1 cellular context compared by ENCODE assay signal in the genomic region with DNA sequence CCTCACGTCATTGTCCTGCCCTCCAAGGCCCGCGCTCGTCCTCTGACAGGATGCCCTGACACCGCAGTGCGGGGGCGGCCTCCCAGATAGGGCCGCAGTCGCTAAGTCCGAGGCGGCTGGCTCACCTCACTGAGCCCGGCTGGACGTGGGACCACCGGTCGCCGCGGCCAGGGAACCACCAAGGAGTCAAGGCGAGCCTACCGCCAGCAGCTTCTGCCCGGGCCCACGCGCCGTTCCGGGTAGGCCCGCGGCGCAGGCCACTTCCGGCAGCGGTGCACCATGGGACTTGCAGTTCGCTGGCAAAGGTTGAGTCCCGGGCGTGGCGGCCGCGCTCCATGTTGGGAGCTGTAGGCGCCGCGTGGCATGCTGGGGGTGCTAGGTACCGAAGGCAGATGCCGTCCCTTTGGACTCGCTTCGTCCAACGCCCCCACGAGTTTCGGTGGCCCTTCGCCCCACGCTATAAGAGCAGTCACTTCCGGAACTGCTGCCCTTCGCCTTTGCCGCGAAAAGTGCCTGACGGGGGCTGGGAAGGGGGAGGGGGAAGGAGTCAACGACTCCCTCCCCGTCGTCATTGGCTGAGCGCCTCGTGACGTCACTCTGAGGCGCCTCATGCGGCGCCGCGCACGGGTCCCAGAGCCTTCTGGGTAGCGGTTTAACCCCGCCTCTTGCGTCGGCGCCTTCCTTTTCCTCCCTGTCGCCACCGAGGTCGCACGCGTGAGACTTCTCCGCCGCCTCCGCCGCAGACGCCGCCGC.
TF ChIP-seq lines count a peak whose summit lies in the region.

A gene (plus strand): TSS at position 681 of the 753 bp plus-strand sequence. CDS start 268 bp downstream, outside the sequence.

TF ChIP-seq in K562, 482 proteins besides CTCF, POLR2A, EP300 and RAD21 (continued from another document and continues in another):
- TF ChIP-seq ZNF224 (CRISPR knock-in tag; IDR thresholded peaks at IDR 0.05) (0 out of 2 replicates have a peak, but pooled peaks have one; percentile 4), ZNF347 (CRISPR knock-in tag; IDR thresholded peaks at IDR 0.05; ENCODE audit: low read depth) (no peak), PML (IDR thresholded peaks at IDR 0.05; ENCODE audit: low read length) (no peak), ZNF79 (CRISPR knock-in tag; IDR thresholded peaks at IDR 0.05; ENCODE audit: low read depth) (no peak), BMI1 (IDR thresholded peaks at IDR 0.05; ENCODE audit: low read length) (no peak), COPS2 (conservative IDR thresholded peaks at IDR 0.05) (no peak), RNF2 (IDR thresholded peaks at IDR 0.05) (no peak), JUND (IDR thresholded peaks at IDR 0.05; ENCODE audit: borderline replicate concordance, low read depth, low read length) (peak; percentile 76), JUND (tag; IDR thresholded peaks at IDR 0.05; ENCODE audit: borderline replicate concordance, low read depth, low read length) (no peak; the same call in 1 of the 3 replicates), ZFP30 (CRISPR knock-in tag; IDR thresholded peaks at IDR 0.05; ENCODE audit: borderline replicate concordance) (no peak), MIER1 (IDR thresholded peaks at IDR 0.05; ENCODE audit: low read depth) (no peak), CBX1 (IDR thresholded peaks at IDR 0.05; ENCODE audit: low read depth) (peak; percentile 16; the same call in 1 of the 2 replicates), HDAC3 (IDR thresholded peaks at IDR 0.05; ENCODE audit: borderline replicate concordance, partially characterized antibody) (no peak), NELFE (IDR thresholded peaks at IDR 0.05; ENCODE audit: insufficient read depth, insufficient read length) (no peak), ZNF408 (CRISPR knock-in tag; IDR thresholded peaks at IDR 0.05; ENCODE audit: low read depth) (no peak)
- TF ChIP-seq, protein P1, sequence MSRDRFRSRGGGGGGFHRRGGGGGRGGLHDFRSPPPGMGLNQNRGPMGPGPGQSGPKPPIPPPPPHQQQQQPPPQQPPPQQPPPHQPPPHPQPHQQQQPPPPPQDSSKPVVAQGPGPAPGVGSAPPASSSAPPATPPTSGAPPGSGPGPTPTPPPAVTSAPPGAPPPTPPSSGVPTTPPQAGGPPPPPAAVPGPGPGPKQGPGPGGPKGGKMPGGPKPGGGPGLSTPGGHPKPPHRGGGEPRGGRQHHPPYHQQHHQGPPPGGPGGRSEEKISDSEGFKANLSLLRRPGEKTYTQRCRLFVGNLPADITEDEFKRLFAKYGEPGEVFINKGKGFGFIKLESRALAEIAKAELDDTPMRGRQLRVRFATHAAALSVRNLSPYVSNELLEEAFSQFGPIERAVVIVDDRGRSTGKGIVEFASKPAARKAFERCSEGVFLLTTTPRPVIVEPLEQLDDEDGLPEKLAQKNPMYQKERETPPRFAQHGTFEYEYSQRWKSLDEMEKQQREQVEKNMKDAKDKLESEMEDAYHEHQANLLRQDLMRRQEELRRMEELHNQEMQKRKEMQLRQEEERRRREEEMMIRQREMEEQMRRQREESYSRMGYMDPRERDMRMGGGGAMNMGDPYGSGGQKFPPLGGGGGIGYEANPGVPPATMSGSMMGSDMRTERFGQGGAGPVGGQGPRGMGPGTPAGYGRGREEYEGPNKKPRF (IDR thresholded peaks at IDR 0.05; ENCODE audit: low read depth, low read length): no peak
- TF ChIP-seq, protein P2, sequence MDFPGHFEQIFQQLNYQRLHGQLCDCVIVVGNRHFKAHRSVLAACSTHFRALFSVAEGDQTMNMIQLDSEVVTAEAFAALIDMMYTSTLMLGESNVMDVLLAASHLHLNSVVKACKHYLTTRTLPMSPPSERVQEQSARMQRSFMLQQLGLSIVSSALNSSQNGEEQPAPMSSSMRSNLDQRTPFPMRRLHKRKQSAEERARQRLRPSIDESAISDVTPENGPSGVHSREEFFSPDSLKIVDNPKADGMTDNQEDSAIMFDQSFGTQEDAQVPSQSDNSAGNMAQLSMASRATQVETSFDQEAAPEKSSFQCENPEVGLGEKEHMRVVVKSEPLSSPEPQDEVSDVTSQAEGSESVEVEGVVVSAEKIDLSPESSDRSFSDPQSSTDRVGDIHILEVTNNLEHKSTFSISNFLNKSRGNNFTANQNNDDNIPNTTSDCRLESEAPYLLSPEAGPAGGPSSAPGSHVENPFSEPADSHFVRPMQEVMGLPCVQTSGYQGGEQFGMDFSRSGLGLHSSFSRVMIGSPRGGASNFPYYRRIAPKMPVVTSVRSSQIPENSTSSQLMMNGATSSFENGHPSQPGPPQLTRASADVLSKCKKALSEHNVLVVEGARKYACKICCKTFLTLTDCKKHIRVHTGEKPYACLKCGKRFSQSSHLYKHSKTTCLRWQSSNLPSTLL (IDR thresholded peaks at IDR 0.05): no peak
- TF ChIP-seq, protein P3, sequence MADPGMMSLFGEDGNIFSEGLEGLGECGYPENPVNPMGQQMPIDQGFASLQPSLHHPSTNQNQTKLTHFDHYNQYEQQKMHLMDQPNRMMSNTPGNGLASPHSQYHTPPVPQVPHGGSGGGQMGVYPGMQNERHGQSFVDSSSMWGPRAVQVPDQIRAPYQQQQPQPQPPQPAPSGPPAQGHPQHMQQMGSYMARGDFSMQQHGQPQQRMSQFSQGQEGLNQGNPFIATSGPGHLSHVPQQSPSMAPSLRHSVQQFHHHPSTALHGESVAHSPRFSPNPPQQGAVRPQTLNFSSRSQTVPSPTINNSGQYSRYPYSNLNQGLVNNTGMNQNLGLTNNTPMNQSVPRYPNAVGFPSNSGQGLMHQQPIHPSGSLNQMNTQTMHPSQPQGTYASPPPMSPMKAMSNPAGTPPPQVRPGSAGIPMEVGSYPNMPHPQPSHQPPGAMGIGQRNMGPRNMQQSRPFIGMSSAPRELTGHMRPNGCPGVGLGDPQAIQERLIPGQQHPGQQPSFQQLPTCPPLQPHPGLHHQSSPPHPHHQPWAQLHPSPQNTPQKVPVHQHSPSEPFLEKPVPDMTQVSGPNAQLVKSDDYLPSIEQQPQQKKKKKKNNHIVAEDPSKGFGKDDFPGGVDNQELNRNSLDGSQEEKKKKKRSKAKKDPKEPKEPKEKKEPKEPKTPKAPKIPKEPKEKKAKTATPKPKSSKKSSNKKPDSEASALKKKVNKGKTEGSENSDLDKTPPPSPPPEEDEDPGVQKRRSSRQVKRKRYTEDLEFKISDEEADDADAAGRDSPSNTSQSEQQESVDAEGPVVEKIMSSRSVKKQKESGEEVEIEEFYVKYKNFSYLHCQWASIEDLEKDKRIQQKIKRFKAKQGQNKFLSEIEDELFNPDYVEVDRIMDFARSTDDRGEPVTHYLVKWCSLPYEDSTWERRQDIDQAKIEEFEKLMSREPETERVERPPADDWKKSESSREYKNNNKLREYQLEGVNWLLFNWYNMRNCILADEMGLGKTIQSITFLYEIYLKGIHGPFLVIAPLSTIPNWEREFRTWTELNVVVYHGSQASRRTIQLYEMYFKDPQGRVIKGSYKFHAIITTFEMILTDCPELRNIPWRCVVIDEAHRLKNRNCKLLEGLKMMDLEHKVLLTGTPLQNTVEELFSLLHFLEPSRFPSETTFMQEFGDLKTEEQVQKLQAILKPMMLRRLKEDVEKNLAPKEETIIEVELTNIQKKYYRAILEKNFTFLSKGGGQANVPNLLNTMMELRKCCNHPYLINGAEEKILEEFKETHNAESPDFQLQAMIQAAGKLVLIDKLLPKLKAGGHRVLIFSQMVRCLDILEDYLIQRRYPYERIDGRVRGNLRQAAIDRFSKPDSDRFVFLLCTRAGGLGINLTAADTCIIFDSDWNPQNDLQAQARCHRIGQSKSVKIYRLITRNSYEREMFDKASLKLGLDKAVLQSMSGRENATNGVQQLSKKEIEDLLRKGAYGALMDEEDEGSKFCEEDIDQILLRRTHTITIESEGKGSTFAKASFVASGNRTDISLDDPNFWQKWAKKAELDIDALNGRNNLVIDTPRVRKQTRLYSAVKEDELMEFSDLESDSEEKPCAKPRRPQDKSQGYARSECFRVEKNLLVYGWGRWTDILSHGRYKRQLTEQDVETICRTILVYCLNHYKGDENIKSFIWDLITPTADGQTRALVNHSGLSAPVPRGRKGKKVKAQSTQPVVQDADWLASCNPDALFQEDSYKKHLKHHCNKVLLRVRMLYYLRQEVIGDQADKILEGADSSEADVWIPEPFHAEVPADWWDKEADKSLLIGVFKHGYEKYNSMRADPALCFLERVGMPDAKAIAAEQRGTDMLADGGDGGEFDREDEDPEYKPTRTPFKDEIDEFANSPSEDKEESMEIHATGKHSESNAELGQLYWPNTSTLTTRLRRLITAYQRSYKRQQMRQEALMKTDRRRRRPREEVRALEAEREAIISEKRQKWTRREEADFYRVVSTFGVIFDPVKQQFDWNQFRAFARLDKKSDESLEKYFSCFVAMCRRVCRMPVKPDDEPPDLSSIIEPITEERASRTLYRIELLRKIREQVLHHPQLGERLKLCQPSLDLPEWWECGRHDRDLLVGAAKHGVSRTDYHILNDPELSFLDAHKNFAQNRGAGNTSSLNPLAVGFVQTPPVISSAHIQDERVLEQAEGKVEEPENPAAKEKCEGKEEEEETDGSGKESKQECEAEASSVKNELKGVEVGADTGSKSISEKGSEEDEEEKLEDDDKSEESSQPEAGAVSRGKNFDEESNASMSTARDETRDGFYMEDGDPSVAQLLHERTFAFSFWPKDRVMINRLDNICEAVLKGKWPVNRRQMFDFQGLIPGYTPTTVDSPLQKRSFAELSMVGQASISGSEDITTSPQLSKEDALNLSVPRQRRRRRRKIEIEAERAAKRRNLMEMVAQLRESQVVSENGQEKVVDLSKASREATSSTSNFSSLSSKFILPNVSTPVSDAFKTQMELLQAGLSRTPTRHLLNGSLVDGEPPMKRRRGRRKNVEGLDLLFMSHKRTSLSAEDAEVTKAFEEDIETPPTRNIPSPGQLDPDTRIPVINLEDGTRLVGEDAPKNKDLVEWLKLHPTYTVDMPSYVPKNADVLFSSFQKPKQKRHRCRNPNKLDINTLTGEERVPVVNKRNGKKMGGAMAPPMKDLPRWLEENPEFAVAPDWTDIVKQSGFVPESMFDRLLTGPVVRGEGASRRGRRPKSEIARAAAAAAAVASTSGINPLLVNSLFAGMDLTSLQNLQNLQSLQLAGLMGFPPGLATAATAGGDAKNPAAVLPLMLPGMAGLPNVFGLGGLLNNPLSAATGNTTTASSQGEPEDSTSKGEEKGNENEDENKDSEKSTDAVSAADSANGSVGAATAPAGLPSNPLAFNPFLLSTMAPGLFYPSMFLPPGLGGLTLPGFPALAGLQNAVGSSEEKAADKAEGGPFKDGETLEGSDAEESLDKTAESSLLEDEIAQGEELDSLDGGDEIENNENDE (IDR thresholded peaks at IDR 0.05; ENCODE audit: low read depth, low read length): no peak
- TF ChIP-seq, protein P4, sequence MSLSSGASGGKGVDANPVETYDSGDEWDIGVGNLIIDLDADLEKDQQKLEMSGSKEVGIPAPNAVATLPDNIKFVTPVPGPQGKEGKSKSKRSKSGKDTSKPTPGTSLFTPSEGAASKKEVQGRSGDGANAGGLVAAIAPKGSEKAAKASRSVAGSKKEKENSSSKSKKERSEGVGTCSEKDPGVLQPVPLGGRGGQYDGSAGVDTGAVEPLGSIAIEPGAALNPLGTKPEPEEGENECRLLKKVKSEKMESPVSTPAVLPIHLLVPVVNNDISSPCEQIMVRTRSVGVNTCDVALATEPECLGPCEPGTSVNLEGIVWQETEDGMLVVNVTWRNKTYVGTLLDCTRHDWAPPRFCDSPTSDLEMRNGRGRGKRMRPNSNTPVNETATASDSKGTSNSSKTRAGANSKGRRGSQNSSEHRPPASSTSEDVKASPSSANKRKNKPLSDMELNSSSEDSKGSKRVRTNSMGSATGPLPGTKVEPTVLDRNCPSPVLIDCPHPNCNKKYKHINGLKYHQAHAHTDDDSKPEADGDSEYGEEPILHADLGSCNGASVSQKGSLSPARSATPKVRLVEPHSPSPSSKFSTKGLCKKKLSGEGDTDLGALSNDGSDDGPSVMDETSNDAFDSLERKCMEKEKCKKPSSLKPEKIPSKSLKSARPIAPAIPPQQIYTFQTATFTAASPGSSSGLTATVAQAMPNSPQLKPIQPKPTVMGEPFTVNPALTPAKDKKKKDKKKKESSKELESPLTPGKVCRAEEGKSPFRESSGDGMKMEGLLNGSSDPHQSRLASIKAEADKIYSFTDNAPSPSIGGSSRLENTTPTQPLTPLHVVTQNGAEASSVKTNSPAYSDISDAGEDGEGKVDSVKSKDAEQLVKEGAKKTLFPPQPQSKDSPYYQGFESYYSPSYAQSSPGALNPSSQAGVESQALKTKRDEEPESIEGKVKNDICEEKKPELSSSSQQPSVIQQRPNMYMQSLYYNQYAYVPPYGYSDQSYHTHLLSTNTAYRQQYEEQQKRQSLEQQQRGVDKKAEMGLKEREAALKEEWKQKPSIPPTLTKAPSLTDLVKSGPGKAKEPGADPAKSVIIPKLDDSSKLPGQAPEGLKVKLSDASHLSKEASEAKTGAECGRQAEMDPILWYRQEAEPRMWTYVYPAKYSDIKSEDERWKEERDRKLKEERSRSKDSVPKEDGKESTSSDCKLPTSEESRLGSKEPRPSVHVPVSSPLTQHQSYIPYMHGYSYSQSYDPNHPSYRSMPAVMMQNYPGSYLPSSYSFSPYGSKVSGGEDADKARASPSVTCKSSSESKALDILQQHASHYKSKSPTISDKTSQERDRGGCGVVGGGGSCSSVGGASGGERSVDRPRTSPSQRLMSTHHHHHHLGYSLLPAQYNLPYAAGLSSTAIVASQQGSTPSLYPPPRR (CRISPR knock-in tag; IDR thresholded peaks at IDR 0.05; ENCODE audit: borderline replicate concordance): no peak; the same call in 1 of the 2 replicates
- TF ChIP-seq, protein P5, sequence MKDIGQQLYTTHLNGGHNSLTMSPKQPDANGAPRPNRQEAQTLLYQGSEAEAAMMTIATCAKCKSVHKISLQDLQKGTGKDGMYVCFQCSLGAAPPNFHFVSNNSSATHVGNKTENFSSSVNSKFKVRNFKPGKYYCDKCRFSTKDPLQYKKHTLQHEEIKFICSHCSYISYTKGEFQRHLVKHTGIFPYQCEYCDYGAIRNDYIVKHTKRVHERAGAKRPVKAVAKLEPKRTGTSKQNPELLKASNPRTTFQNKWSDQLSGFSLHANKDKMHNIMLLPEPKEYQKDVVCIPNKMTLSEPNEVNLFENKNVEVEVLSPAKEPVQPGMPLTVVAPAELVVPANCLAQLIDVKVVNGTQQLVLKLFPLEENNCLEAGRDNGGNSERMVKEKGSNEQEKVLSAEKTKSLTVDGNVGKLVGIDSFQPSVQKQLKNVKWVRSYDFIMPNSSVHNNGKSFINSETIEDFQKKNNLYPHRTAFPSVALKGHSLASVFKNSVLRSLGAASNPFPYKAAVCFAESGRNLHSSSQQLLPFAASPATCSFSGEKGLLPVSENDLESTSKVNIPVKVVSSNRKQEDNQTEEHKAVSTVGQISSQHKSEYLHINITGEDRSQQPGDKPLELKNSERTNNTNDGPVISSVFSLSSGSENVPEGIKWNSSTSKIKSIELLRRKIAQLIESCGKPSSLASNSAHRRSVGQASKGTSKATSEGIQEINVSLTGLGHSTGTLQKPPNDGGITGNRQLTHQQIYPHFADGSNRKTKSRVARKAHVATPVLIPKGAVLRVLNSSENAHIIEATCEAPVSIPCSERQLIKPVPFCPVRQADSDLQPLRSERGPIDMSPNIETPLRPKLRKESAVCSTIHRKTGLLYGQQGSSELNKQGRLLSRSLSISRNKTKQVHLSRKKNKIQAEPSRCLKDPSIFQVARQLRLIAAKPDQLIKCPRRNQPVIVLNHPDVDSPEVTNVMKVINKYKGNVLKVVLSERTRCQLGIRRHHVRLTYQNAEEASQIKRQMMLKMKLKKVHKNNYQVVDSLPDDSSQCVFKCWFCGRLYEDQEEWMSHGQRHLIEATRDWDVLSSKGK (CRISPR knock-in tag; IDR thresholded peaks at IDR 0.05): no peak
